Comparison of ENCODE assay signal across 8 cellular contexts in the genomic region with DNA sequence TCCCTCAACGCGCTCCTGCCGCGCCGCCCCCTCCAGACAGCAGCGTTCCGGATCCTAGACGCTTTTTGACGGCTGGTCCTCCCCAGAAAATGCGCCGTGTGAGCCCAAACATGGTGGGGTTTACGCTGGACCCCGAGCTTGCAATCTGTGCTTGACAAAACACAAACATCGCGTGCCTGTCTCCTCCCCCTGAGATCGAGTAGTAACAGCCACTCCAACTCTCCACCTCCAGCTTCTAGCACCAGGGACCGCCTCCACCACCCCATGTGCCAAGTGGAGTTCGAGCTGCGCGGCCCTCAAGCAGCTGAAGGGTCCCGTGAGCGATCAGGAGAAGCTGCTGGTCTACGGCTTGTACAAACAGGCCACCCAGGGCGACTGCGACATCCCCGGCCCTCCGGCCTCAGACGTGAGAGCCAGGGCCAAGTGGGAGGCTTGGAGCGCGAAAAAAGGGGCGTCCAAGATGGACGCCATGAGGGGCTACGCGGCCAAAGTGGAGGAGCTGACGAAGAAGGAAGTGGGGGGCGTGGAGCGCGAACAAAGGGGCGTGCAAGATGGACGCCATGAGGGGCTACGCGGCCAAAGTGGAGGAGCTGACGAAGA. TPM values are rescaled to one million over a fixed set of nuclear protein-coding genes. Genes with fewer than 3 reads are reported as not detected.
A peak's percentile ranks its signal among the peaks of the same experiment; 100 is the strongest.
DNase-seq lines count a peak whose midpoint lies in the region; ATAC-seq, FAIRE-seq and TF ChIP-seq lines count a peak whose summit lies in the region.

No MANE protein-coding gene starts in this region.

- H3K36me3 Mint-ChIP-seq in activated naive CD4-positive, alpha-beta T cell treated with anti-CD3 and anti-CD28 coated beads for 36 hours (ENCODE audit: low read depth) = peaks cover 32% of the 10 kb centered on the region

- no peaks in the 10 kb centered on the region for H3K9me2 ChIP-seq in Karpas-422 (replicated peaks; ENCODE audit: insufficient read depth, low read length)

- peaks cover 8% of the 10 kb centered on the region for H3K9me3 Mint-ChIP-seq in activated naive CD4-positive, alpha-beta T cell treated with anti-CD3 and anti-CD28 coated beads for 36 hours

- peak overlapping the region; percentile 88 for H3K27ac Mint-ChIP-seq in activated naive CD4-positive, alpha-beta T cell treated with anti-CD3 and anti-CD28 coated beads for 36 hours

- ATAC-seq in activated CD4-positive, CD25-positive, alpha-beta regulatory T cell treated with anti-CD3 and anti-CD28 coated beads, Interleukin-2, amount 50 U/mL, for 24 hours = peak; percentile 3 to 7
- peak; percentile 82 for ATAC-seq in Right ventricle myocardium superior (ENCODE audit: poor library complexity)
- ATAC-seq in pancreas = peak; percentile 73 to 83 (median 78)
- ATAC-seq in HG02973 (IDR thresholded peaks at IDR 0.05; ENCODE audit: unreplicated experiment) = no peak

- FAIRE-seq in pancreas (lab: Jason Lieb, UNC) = no peak

- no peak for DNase-seq in activated CD4-positive, CD25-positive, alpha-beta regulatory T cell treated with anti-CD3 and anti-CD28 coated beads, Interleukin-2, amount 50 U/mL, for 72 hours
- DNase-seq in Karpas-422 = no peak
- peak; percentile 27 for DNase-seq in activated naive CD4-positive, alpha-beta T cell treated with anti-CD3 and anti-CD28 coated beads for 36 hours
- DNase-seq in Right ventricle myocardium superior = peak; percentile 88
- DNase-seq in pancreas = peak; percentile 71 to 86 (median 74)
- no peak for DNase-seq in HCEC 1CT

- H3K4me3 Mint-ChIP-seq in activated naive CD4-positive, alpha-beta T cell treated with anti-CD3 and anti-CD28 coated beads for 36 hours = peak overlapping the region; percentile 93

- peaks cover 37% of the 10 kb centered on the region for H3K79me2 ChIP-seq in Karpas-422 (ENCODE audit: low read length)

- H3K4me3 ChIP-seq in Karpas-422 (ENCODE audit: low read length) (peak overlapping the region; percentile 89), pancreas (peak overlapping the region; percentile 73 to 96 (median 92))

- peak overlapping the region; percentile 95 for H3K4me2 ChIP-seq in Karpas-422 (ENCODE audit: low read depth, low read length, poor library complexity, severe bottlenecking)

- intact Hi-C loops in activated naive CD4-positive, alpha-beta T cell treated with anti-CD3 and anti-CD28 coated beads for 36 hours (cut with micrococcal nuclease) = loop anchor here (1.0 kb wide), 2 partner anchors 30 to 38 kb away; a partner anchor contains a TSS
- intact Hi-C loops in Right ventricle myocardium superior (cut with DNase I) (no loop called here), pancreas (cut with DNase I) (no loop called here)

- CTCF ChIA-PET in activated naive CD4-positive, alpha-beta T cell treated with anti-CD3 and anti-CD28 coated beads for 36 hours (lab: Charles Lee) = interaction anchor here (0.7 to 1.3 kb wide), 4 partner anchors 9 to 36 kb away, joined by 3 to 6 read pairs (median 3); no protein-coding TSS in a partner anchor

- H3K4me1 ChIP-seq in Karpas-422 (ENCODE audit: low read length) = peaks cover 18% of the 10 kb centered on the region
- H3K4me1 ChIP-seq in pancreas = peaks cover 0 to 7% (median 7%) of the 10 kb centered on the region in 3 donors

- H3K36me3 ChIP-seq in Karpas-422 (ENCODE audit: insufficient read depth, low read length) (peaks cover 36% of the 10 kb centered on the region), pancreas (peaks cover 0 to 4% (median 1%) of the 10 kb centered on the region in 3 donors)

- H3K27ac ChIP-seq in Karpas-422 (ENCODE audit: low read length) (no peak overlapping the region), pancreas (peak overlapping the region; percentile 57 to 81 (median 74))

- H3K9ac ChIP-seq in Karpas-422 (ENCODE audit: low read length) = peak overlapping the region; percentile 97

- H4K20me1 ChIP-seq in Karpas-422 (ENCODE audit: insufficient read depth, low read depth, low read length) = no peaks in the 10 kb centered on the region

- WGBS in pancreas, 2 donors = 19 to 22% methylated on average over 43 of the region's 43 CpGs

- no peaks in the 10 kb centered on the region for H3K27me3 ChIP-seq in Karpas-422 (ENCODE audit: low read length)
- no peaks in the 10 kb centered on the region for H3K27me3 ChIP-seq in pancreas

- no peaks in the 10 kb centered on the region for H3K27me3 Mint-ChIP-seq in activated naive CD4-positive, alpha-beta T cell treated with anti-CD3 and anti-CD28 coated beads for 36 hours (ENCODE audit: low read depth)

- H2AFZ ChIP-seq in Karpas-422 (ENCODE audit: low read length) = peak overlapping the region; percentile 67; the same call in 1 of the 2 replicates

- H3K9me3 ChIP-seq in Karpas-422 (ENCODE audit: low read length) (peaks cover 15% of the 10 kb centered on the region), pancreas (no peaks in the 10 kb centered on the region)

- peaks cover 30% of the 10 kb centered on the region for H3K4me1 Mint-ChIP-seq in activated naive CD4-positive, alpha-beta T cell treated with anti-CD3 and anti-CD28 coated beads for 36 hours (ENCODE audit: low read depth)

- TF ChIP-seq CTCF in pancreas (IDR thresholded peaks at IDR 0.05) = no peak

RNA-seq across cellular contexts. Expression of a gene that starts 0.7 kb away (rescaled TPM):
- total RNA-seq in Karpas-422 (2014; rRNA removed; shearing (Covaris generic); ENCODE audit: low replicate concordance) = 20.2 and 31.1 TPM in 2 replicates
- total RNA-seq in activated naive CD4-positive, alpha-beta T cell treated with anti-CD3 and anti-CD28 coated beads for 36 hours = 10 to 100 TPM; 29.7 to 29.9 TPM
- 12.2 TPM for total RNA-seq in Right ventricle myocardium superior
- 10 to 100 TPM in 2 of 6 donors, 1 to 10 TPM in 4; 7.2 to 13.1 (median 8.3) TPM for total RNA-seq in pancreas
- polyA plus RNA-seq in pancreas = 1 to 10 TPM; 6.3 to 8.5 TPM

RNA-seq across cellular contexts. Expression of a gene that starts 20.3 kb away (rescaled TPM):
- 25.8 and 27.4 TPM in 2 replicates for total RNA-seq in Karpas-422 (2014; rRNA removed; shearing (Covaris generic); ENCODE audit: low replicate concordance)
- total RNA-seq in activated naive CD4-positive, alpha-beta T cell treated with anti-CD3 and anti-CD28 coated beads for 36 hours = 1 to 10 TPM; 2.7 to 3.0 TPM
- 2.0 TPM for total RNA-seq in Right ventricle myocardium superior
- total RNA-seq in pancreas = 1 to 10 TPM; 4.7 to 9.0 (median 6.3) TPM
- polyA plus RNA-seq in pancreas = 1 to 10 TPM; 3.2 to 6.5 TPM

RNA-seq across cellular contexts. Expression of a gene that starts 29.4 kb away (rescaled TPM):
- 44.0 and 46.2 TPM in 2 replicates for total RNA-seq in Karpas-422 (2014; rRNA removed; shearing (Covaris generic); ENCODE audit: low replicate concordance)
- total RNA-seq in activated naive CD4-positive, alpha-beta T cell treated with anti-CD3 and anti-CD28 coated beads for 36 hours = 10 to 100 TPM; 61.1 to 63.7 TPM
- total RNA-seq in Right ventricle myocardium superior (25.1 TPM), pancreas (10 to 100 TPM; 19.9 to 36.8 (median 28.0) TPM)
- polyA plus RNA-seq in pancreas = 10 to 100 TPM; 18.7 to 35.2 TPM

RNA-seq across cellular contexts. Expression of a gene that starts 29.4 kb away (rescaled TPM):
- total RNA-seq in Karpas-422 (2014; rRNA removed; shearing (Covaris generic); ENCODE audit: low replicate concordance) = 11.9 and 17.5 TPM in 2 replicates
- total RNA-seq in activated naive CD4-positive, alpha-beta T cell treated with anti-CD3 and anti-CD28 coated beads for 36 hours = 10 to 100 TPM; 22.8 to 25.6 TPM
- total RNA-seq in Right ventricle myocardium superior (21.0 TPM), pancreas (10 to 100 TPM; 11.4 to 17.6 (median 13.9) TPM)
- polyA plus RNA-seq in pancreas = 10 to 100 TPM; 11.3 to 19.1 TPM

RNA-seq across cellular contexts. Expression of a gene that starts 38.1 kb away (rescaled TPM):
- 8.0 and 14.1 TPM in 2 replicates for total RNA-seq in Karpas-422 (2014; rRNA removed; shearing (Covaris generic); ENCODE audit: low replicate concordance)
- 10 to 100 TPM; 42.9 to 49.8 TPM for total RNA-seq in activated naive CD4-positive, alpha-beta T cell treated with anti-CD3 and anti-CD28 coated beads for 36 hours
- total RNA-seq in Right ventricle myocardium superior = 26.3 TPM
- total RNA-seq in pancreas = 10 to 100 TPM; 25.2 to 42.5 (median 30.9) TPM
- 10 to 100 TPM in 1 of 2 donors, 1 to 10 TPM in 1; 7.0 to 13.0 TPM for polyA plus RNA-seq in pancreas

Comparison
In these comparisons a context has a peak if more than half of its experiments do, and no peak if none do; other contexts are left out.
1. DNase-seq: peak in activated naive CD4-positive, alpha-beta T cell treated with anti-CD3 and anti-CD28 coated beads for 36 hours (single experiment), Right ventricle myocardium superior (single experiment) and pancreas (6 of 6); none in activated CD4-positive, CD25-positive, alpha-beta regulatory T cell treated with anti-CD3 and anti-CD28 coated beads, Interleukin-2, amount 50 U/mL, for 72 hours (single experiment), Karpas-422 (single experiment) and HCEC 1CT (single experiment).